Comparison of ENCODE assay signal across 13 cellular contexts in genomic region chr5:124675921-124676846, GRCh38.
DNase-seq lines count a peak whose midpoint lies in the region; ATAC-seq and TF ChIP-seq lines count a peak whose summit lies in the region.
"Had no signal": no experiment of that assay in that cellular context is flagged by ENCODE, and none has a peak within 500 bp of the region (broad histone marks: within the 10 kb centered on the region; RNA-seq: fewer than 3 reads in every experiment).

No MANE protein-coding gene starts in this region.

- H3K4me1 ChIP-seq in gastroesophageal sphincter (peaks cover 23 to 84% (median 26%) of the 10 kb centered on the region in 3 donors), psoas muscle (peaks cover 54% of the 10 kb centered on the region), trophoblast cell (ENCODE audit: control insufficient read depth in 1 of 2, insufficient read depth in 2 of 2, low read length in 2 of 2) (peaks cover 0 to 3% of the 10 kb centered on the region in 2 experiments)

- H2BK5ac ChIP-seq in trophoblast cell (ENCODE audit: low read depth, low read length, poor library complexity) = no peak overlapping the region

- peak; percentile 22 for DNase-seq in DMS79 (lab: John Stamatoyannopoulos, UW)
- DNase-seq in NCI-H446 (lab: John Stamatoyannopoulos, UW) = peak; percentile 75 to 79
- no peak for DNase-seq in psoas muscle
- DNase-seq in trophoblast cell = no peak
- no peak for DNase-seq in germinal center (ENCODE audit: low spot score)
- no peak for DNase-seq in NCI-H774 (lab: John Stamatoyannopoulos, UW)
- DNase-seq: activated CD4-positive, alpha-beta T cell treated with anti-CD3 and anti-CD28 coated beads, Interleukin-2, amount 50 U/mL, for 48 hours; heart right ventricle; islet precursor cell; PC-3 had no signal

- intact Hi-C loops in psoas muscle (cut with DNase I) = no loop called here

- H2AK5ac ChIP-seq in trophoblast cell (ENCODE audit: low read length) = no peak overlapping the region

- no peak overlapping the region for H2BK12ac ChIP-seq in trophoblast cell (ENCODE audit: low read length)

- H3K18ac ChIP-seq in trophoblast cell (ENCODE audit: low read length) = no peak overlapping the region

- no peak overlapping the region for H4K8ac ChIP-seq in trophoblast cell (ENCODE audit: low read depth, low read length)

- no peaks in the 10 kb centered on the region for H3K79me2 ChIP-seq in trophoblast cell (ENCODE audit: control insufficient read depth, insufficient read depth, low read length, poor library complexity)

- peak overlapping the region; percentile 55 to 70 (median 64) for H3K27ac ChIP-seq in gastroesophageal sphincter
- H3K27ac ChIP-seq in psoas muscle = no peak overlapping the region
- no peak overlapping the region for H3K27ac ChIP-seq in trophoblast cell (ENCODE audit: low read depth, low read length)

- H3K36me3 ChIP-seq in gastroesophageal sphincter (no peaks in the 10 kb centered on the region), psoas muscle (ENCODE audit: insufficient read depth in 1 of 2, low read depth in 1 of 2) (no peaks in the 10 kb centered on the region), trophoblast cell (ENCODE audit: control insufficient read depth in 1 of 2, insufficient read depth in 2 of 2, low read length in 2 of 2) (peaks cover 0 to 2% of the 10 kb centered on the region in 2 experiments)
- H3K36me3 ChIP-seq: heart right ventricle, prostate gland had no signal

- H4K12ac ChIP-seq in trophoblast cell (ENCODE audit: low read depth, low read length) = no peak overlapping the region

- no peak overlapping the region for H2AFZ ChIP-seq in trophoblast cell (ENCODE audit: insufficient read depth, low read length, poor library complexity)

- H3K23ac ChIP-seq in trophoblast cell (ENCODE audit: low read length) = no peak overlapping the region

- WGBS in gastroesophageal sphincter (ENCODE audit: low coverage in 1 of 2), 2 donors = 37 to 73% methylated on average over 6 of the region's 6 CpGs
- 85 to 93% (median 88%) methylated on average over 6 of the region's 6 CpGs for WGBS in psoas muscle, 3 donors
- no CpG with 5 or more reads among the region's 6 CpGs for WGBS in trophoblast cell (ENCODE audit: extremely low coverage, insufficient coverage, insufficient read length)

- no peak overlapping the region for H4K91ac ChIP-seq in trophoblast cell (ENCODE audit: low read depth, low read length)

- H3K4ac ChIP-seq in trophoblast cell (ENCODE audit: low read depth, low read length) = no peak overlapping the region

- no peak overlapping the region for H2BK120ac ChIP-seq in trophoblast cell (ENCODE audit: insufficient read depth, low read length, poor library complexity)

- H3K4me3 ChIP-seq in gastroesophageal sphincter (no peak overlapping the region), psoas muscle (no peak overlapping the region), trophoblast cell (ENCODE audit: low read depth, low read length) (no peak overlapping the region)
- H3K4me3 ChIP-seq: prostate gland had no signal

- no peak for TF ChIP-seq EP300 in gastroesophageal sphincter (IDR thresholded peaks at IDR 0.05)

- H3K9me3 ChIP-seq in gastroesophageal sphincter (no peaks in the 10 kb centered on the region), psoas muscle (no peaks in the 10 kb centered on the region), trophoblast cell (ENCODE audit: insufficient read depth, low read depth, low read length) (no peaks in the 10 kb centered on the region)
- H3K9me3 ChIP-seq: heart right ventricle, prostate gland had no signal

- H3K4me2 ChIP-seq in trophoblast cell (ENCODE audit: low read length) = no peak overlapping the region

- no peak for TF ChIP-seq POLR2A in gastroesophageal sphincter (IDR thresholded peaks at IDR 0.05)

- H3K27me3 ChIP-seq in gastroesophageal sphincter (no peaks in the 10 kb centered on the region), psoas muscle (ENCODE audit: insufficient read depth in 3 of 3, low read length in 2 of 3) (no peaks in the 10 kb centered on the region), trophoblast cell (ENCODE audit: insufficient read depth, low read length) (no peaks in the 10 kb centered on the region)
- H3K27me3 ChIP-seq: heart right ventricle had no signal

- no peak overlapping the region for H3K14ac ChIP-seq in trophoblast cell (ENCODE audit: low read length)

- ATAC-seq in gastroesophageal sphincter (no peak), psoas muscle (peak; percentile 35 to 58 (median 48)), GM21360 (IDR thresholded peaks at IDR 0.05; ENCODE audit: unreplicated experiment) (no peak)
- ATAC-seq: PC-3 had no signal

- peaks cover 2% of the 10 kb centered on the region for H3K79me1 ChIP-seq in trophoblast cell (ENCODE audit: low read length)

- H3K9ac ChIP-seq in trophoblast cell (ENCODE audit: low read length) = no peak overlapping the region

- TF ChIP-seq CTCF in gastroesophageal sphincter (IDR thresholded peaks at IDR 0.05) (no peak), psoas muscle (IDR thresholded peaks at IDR 0.05) (no peak)

Comparison
In these comparisons a context has a peak if more than half of its experiments do, and no peak if none do; other contexts are left out.
1. DNase-seq: peak in DMS79 (single experiment) and NCI-H446 (2 of 2); none in psoas muscle (0 of 2), trophoblast cell (0 of 2), germinal center (single experiment) and NCI-H774 (single experiment).
2. ATAC-seq: peak in psoas muscle (4 of 4); none in gastroesophageal sphincter (single experiment) and GM21360 (single experiment).
3. H3K27ac ChIP-seq: peak in gastroesophageal sphincter (4 of 4); none in psoas muscle (single experiment) and trophoblast cell (single experiment).